ENCODE assay signal across 1 cellular context in the genomic region with DNA sequence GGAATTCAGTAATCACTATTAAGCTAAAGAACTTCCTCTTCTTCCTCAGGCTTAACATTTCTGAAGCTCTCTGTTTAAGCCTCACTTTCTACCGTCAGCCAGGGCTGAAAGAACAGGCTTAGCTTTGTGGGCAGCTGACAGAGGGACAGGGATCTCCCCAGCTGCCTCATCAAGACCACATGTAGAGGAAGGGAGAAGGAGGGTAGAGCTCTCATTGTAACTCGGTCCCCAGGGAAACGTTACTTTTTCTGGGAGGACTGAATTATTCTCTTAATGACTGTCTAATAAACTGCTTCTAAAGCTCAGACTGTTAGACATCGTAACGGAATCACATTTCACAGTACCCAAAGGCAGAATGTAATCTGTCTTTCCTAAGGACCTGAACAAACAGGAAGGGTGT.
TF ChIP-seq lines count a peak whose summit lies in the region.

No MANE protein-coding gene starts in this region.

TF ChIP-seq in GM12878, 131 proteins besides CTCF, POLR2A, EP300 and RAD21 (continued from another document and continues in another):
- TF ChIP-seq, protein P1, sequence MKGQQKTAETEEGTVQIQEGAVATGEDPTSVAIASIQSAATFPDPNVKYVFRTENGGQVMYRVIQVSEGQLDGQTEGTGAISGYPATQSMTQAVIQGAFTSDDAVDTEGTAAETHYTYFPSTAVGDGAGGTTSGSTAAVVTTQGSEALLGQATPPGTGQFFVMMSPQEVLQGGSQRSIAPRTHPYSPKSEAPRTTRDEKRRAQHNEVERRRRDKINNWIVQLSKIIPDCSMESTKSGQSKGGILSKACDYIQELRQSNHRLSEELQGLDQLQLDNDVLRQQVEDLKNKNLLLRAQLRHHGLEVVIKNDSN (IDR thresholded peaks at IDR 0.05; ENCODE audit: borderline replicate concordance, extremely low read length, insufficient read depth, low read depth, low read length), result no peak
- TF ChIP-seq, protein P2, sequence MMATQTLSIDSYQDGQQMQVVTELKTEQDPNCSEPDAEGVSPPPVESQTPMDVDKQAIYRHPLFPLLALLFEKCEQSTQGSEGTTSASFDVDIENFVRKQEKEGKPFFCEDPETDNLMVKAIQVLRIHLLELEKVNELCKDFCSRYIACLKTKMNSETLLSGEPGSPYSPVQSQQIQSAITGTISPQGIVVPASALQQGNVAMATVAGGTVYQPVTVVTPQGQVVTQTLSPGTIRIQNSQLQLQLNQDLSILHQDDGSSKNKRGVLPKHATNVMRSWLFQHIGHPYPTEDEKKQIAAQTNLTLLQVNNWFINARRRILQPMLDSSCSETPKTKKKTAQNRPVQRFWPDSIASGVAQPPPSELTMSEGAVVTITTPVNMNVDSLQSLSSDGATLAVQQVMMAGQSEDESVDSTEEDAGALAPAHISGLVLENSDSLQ (IDR thresholded peaks at IDR 0.05), result peak; percentile 48; the same call in 1 of the 2 replicates
- no peak for TF ChIP-seq RFX5 (IDR thresholded peaks at IDR 0.05; ENCODE audit: low read depth, low read length)
- no peak for TF ChIP-seq ESRRA (IDR thresholded peaks at IDR 0.05; ENCODE audit: low read length)
- TF ChIP-seq ATF7 (IDR thresholded peaks at IDR 0.05; ENCODE audit: low read depth), result 0 out of 2 replicates have a peak, but pooled peaks have one; percentile 28
- no peak for TF ChIP-seq STAT3 (IDR thresholded peaks at IDR 0.05; ENCODE audit: low read depth, low read length)
- peak; percentile 91 for TF ChIP-seq MEF2B (IDR thresholded peaks at IDR 0.05; ENCODE audit: partially characterized antibody, poor library complexity, severe bottlenecking)
- no peak for TF ChIP-seq TAF1 (IDR thresholded peaks at IDR 0.05; ENCODE audit: borderline replicate concordance, low read depth, low read length)
- TF ChIP-seq, protein P3, sequence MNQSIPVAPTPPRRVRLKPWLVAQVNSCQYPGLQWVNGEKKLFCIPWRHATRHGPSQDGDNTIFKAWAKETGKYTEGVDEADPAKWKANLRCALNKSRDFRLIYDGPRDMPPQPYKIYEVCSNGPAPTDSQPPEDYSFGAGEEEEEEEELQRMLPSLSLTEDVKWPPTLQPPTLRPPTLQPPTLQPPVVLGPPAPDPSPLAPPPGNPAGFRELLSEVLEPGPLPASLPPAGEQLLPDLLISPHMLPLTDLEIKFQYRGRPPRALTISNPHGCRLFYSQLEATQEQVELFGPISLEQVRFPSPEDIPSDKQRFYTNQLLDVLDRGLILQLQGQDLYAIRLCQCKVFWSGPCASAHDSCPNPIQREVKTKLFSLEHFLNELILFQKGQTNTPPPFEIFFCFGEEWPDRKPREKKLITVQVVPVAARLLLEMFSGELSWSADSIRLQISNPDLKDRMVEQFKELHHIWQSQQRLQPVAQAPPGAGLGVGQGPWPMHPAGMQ (IDR thresholded peaks at IDR 0.05; ENCODE audit: borderline replicate concordance), result no peak
- peak; percentile 59 for TF ChIP-seq RAD51 (IDR thresholded peaks at IDR 0.05)
- no peak for TF ChIP-seq RELA (IDR thresholded peaks at IDR 0.05; ENCODE audit: borderline replicate concordance, partially characterized antibody)
- TF ChIP-seq, protein P4, sequence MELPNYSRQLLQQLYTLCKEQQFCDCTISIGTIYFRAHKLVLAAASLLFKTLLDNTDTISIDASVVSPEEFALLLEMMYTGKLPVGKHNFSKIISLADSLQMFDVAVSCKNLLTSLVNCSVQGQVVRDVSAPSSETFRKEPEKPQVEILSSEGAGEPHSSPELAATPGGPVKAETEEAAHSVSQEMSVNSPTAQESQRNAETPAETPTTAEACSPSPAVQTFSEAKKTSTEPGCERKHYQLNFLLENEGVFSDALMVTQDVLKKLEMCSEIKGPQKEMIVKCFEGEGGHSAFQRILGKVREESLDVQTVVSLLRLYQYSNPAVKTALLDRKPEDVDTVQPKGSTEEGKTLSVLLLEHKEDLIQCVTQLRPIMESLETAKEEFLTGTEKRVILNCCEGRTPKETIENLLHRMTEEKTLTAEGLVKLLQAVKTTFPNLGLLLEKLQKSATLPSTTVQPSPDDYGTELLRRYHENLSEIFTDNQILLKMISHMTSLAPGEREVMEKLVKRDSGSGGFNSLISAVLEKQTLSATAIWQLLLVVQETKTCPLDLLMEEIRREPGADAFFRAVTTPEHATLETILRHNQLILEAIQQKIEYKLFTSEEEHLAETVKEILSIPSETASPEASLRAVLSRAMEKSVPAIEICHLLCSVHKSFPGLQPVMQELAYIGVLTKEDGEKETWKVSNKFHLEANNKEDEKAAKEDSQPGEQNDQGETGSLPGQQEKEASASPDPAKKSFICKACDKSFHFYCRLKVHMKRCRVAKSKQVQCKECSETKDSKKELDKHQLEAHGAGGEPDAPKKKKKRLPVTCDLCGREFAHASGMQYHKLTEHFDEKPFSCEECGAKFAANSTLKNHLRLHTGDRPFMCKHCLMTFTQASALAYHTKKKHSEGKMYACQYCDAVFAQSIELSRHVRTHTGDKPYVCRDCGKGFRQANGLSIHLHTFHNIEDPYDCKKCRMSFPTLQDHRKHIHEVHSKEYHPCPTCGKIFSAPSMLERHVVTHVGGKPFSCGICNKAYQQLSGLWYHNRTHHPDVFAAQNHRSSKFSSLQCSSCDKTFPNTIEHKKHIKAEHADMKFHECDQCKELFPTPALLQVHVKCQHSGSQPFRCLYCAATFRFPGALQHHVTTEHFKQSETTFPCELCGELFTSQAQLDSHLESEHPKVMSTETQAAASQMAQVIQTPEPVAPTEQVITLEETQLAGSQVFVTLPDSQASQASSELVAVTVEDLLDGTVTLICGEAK (IDR thresholded peaks at IDR 0.05; ENCODE audit: borderline replicate concordance), result no peak
- TF ChIP-seq, protein P5, sequence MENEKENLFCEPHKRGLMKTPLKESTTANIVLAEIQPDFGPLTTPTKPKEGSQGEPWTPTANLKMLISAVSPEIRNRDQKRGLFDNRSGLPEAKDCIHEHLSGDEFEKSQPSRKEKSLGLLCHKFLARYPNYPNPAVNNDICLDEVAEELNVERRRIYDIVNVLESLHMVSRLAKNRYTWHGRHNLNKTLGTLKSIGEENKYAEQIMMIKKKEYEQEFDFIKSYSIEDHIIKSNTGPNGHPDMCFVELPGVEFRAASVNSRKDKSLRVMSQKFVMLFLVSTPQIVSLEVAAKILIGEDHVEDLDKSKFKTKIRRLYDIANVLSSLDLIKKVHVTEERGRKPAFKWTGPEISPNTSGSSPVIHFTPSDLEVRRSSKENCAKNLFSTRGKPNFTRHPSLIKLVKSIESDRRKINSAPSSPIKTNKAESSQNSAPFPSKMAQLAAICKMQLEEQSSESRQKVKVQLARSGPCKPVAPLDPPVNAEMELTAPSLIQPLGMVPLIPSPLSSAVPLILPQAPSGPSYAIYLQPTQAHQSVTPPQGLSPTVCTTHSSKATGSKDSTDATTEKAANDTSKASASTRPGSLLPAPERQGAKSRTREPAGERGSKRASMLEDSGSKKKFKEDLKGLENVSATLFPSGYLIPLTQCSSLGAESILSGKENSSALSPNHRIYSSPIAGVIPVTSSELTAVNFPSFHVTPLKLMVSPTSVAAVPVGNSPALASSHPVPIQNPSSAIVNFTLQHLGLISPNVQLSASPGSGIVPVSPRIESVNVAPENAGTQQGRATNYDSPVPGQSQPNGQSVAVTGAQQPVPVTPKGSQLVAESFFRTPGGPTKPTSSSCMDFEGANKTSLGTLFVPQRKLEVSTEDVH (IDR thresholded peaks at IDR 0.05; ENCODE audit: low read depth, partially characterized antibody), result no peak
- TF ChIP-seq NBN (IDR thresholded peaks at IDR 0.05), result 0 out of 2 replicates have a peak, but pooled peaks have one; percentile 35
- TF ChIP-seq RB1 (IDR thresholded peaks at IDR 0.05; ENCODE audit: borderline replicate concordance), result peak; percentile 38; the same call in 1 of the 2 replicates
- no peak for TF ChIP-seq CHD2 (IDR thresholded peaks at IDR 0.05; ENCODE audit: borderline replicate concordance, low read depth, low read length)
- no peak for TF ChIP-seq WRNIP1 (IDR thresholded peaks at IDR 0.05; ENCODE audit: borderline replicate concordance, low read depth, low read length)
- TF ChIP-seq SRF (IDR thresholded peaks at IDR 0.05; ENCODE audit: low read depth in 2 of 2, low read length in 2 of 2), result no peak
- TF ChIP-seq ASH2L (IDR thresholded peaks at IDR 0.05; ENCODE audit: borderline replicate concordance, low read depth), result no peak
- no peak for TF ChIP-seq ZNF274 (IDR thresholded peaks at IDR 0.05; ENCODE audit: insufficient read depth, insufficient read length)
- no peak for TF ChIP-seq CBFB (IDR thresholded peaks at IDR 0.05; ENCODE audit: low read depth)
- TF ChIP-seq ZNF207 (IDR thresholded peaks at IDR 0.05; ENCODE audit: borderline replicate concordance), result no peak
- TF ChIP-seq CREB1 (IDR thresholded peaks at IDR 0.05; ENCODE audit: low read depth), result no peak
- TF ChIP-seq NR2C1 (IDR thresholded peaks at IDR 0.05), result no peak
- TF ChIP-seq, protein P6, sequence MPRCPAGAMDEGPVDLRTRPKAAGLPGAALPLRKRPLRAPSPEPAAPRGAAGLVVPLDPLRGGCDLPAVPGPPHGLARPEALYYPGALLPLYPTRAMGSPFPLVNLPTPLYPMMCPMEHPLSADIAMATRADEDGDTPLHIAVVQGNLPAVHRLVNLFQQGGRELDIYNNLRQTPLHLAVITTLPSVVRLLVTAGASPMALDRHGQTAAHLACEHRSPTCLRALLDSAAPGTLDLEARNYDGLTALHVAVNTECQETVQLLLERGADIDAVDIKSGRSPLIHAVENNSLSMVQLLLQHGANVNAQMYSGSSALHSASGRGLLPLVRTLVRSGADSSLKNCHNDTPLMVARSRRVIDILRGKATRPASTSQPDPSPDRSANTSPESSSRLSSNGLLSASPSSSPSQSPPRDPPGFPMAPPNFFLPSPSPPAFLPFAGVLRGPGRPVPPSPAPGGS (IDR thresholded peaks at IDR 0.05; ENCODE audit: borderline replicate concordance, insufficient read depth, low read depth, low read length, poor library complexity, severe bottlenecking), result no peak
- no peak for TF ChIP-seq YBX1 (IDR thresholded peaks at IDR 0.05)
- no peak for TF ChIP-seq SMC3 (IDR thresholded peaks at IDR 0.05; ENCODE audit: borderline replicate concordance, low read length)
- no peak; the same call in 1 of the 2 replicates for TF ChIP-seq ZNF217 (IDR thresholded peaks at IDR 0.05)
- no peak for TF ChIP-seq MYC (IDR thresholded peaks at IDR 0.05; ENCODE audit: insufficient read depth, insufficient read length, insufficient replicate concordance, low read length, severe bottlenecking)
- TF ChIP-seq ZNF24 (IDR thresholded peaks at IDR 0.05), result no peak
- TF ChIP-seq NRF1 (conservative IDR thresholded peaks at IDR 0.05; ENCODE audit: low read depth, low read length), result no peak
- TF ChIP-seq TARDBP (IDR thresholded peaks at IDR 0.05; ENCODE audit: borderline replicate concordance), result no peak
- TF ChIP-seq MTA2 (IDR thresholded peaks at IDR 0.05; ENCODE audit: low read depth), result peak; percentile 74
- TF ChIP-seq, protein P7, sequence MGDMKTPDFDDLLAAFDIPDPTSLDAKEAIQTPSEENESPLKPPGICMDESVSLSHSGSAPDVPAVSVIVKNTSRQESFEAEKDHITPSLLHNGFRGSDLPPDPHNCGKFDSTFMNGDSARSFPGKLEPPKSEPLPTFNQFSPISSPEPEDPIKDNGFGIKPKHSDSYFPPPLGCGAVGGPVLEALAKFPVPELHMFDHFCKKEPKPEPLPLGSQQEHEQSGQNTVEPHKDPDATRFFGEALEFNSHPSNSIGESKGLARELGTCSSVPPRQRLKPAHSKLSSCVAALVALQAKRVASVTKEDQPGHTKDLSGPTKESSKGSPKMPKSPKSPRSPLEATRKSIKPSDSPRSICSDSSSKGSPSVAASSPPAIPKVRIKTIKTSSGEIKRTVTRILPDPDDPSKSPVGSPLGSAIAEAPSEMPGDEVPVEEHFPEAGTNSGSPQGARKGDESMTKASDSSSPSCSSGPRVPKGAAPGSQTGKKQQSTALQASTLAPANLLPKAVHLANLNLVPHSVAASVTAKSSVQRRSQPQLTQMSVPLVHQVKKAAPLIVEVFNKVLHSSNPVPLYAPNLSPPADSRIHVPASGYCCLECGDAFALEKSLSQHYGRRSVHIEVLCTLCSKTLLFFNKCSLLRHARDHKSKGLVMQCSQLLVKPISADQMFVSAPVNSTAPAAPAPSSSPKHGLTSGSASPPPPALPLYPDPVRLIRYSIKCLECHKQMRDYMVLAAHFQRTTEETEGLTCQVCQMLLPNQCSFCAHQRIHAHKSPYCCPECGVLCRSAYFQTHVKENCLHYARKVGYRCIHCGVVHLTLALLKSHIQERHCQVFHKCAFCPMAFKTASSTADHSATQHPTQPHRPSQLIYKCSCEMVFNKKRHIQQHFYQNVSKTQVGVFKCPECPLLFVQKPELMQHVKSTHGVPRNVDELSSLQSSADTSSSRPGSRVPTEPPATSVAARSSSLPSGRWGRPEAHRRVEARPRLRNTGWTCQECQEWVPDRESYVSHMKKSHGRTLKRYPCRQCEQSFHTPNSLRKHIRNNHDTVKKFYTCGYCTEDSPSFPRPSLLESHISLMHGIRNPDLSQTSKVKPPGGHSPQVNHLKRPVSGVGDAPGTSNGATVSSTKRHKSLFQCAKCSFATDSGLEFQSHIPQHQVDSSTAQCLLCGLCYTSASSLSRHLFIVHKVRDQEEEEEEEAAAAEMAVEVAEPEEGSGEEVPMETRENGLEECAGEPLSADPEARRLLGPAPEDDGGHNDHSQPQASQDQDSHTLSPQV (IDR thresholded peaks at IDR 0.05), result no peak
- TF ChIP-seq ZSCAN29 (IDR thresholded peaks at IDR 0.05), result no peak
- TF ChIP-seq CEBPB (IDR thresholded peaks at IDR 0.05; ENCODE audit: borderline replicate concordance in 1 of 2, low read depth in 2 of 2, low read length in 2 of 2), result no peak
- no peak for TF ChIP-seq SPI1 (IDR thresholded peaks at IDR 0.05; ENCODE audit: borderline replicate concordance, insufficient read depth, low read depth, low read length)
- no peak for TF ChIP-seq NR2C2 (IDR thresholded peaks at IDR 0.05; ENCODE audit: borderline replicate concordance, control insufficient read depth, insufficient read length, low read depth)
- no peak for TF ChIP-seq RCOR1 (conservative IDR thresholded peaks at IDR 0.05; ENCODE audit: low read depth, low read length)
- no peak for TF ChIP-seq YY1 (IDR thresholded peaks at IDR 0.05; ENCODE audit: low read depth, low read length)
- no peak for TF ChIP-seq NR2F1 (conservative IDR thresholded peaks at IDR 0.05)
- TF ChIP-seq, protein P8, sequence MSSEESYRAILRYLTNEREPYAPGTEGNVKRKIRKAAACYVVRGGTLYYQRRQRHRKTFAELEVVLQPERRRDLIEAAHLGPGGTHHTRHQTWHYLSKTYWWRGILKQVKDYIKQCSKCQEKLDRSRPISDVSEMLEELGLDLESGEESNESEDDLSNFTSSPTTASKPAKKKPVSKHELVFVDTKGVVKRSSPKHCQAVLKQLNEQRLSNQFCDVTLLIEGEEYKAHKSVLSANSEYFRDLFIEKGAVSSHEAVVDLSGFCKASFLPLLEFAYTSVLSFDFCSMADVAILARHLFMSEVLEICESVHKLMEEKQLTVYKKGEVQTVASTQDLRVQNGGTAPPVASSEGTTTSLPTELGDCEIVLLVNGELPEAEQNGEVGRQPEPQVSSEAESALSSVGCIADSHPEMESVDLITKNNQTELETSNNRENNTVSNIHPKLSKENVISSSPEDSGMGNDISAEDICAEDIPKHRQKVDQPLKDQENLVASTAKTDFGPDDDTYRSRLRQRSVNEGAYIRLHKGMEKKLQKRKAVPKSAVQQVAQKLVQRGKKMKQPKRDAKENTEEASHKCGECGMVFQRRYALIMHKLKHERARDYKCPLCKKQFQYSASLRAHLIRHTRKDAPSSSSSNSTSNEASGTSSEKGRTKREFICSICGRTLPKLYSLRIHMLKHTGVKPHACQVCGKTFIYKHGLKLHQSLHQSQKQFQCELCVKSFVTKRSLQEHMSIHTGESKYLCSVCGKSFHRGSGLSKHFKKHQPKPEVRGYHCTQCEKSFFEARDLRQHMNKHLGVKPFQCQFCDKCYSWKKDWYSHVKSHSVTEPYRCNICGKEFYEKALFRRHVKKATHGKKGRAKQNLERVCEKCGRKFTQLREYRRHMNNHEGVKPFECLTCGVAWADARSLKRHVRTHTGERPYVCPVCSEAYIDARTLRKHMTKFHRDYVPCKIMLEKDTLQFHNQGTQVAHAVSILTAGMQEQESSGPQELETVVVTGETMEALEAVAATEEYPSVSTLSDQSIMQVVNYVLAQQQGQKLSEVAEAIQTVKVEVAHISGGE (CRISPR knock-in tag; IDR thresholded peaks at IDR 0.05), result no peak
